ENCODE assay signal across 9 cellular contexts in genomic region chr10:103458720-103459119, GRCh38. TPM values are rescaled to one million over a fixed set of nuclear protein-coding genes. Genes with fewer than 3 reads are reported as not detected.
DNase-seq lines count a peak whose midpoint lies in the region; ATAC-seq and TF ChIP-seq lines count a peak whose summit lies in the region.
"Had no signal": no experiment of that assay in that cellular context is flagged by ENCODE, and none has a peak within 500 bp of the region (broad histone marks: within the 10 kb centered on the region; RNA-seq: fewer than 3 reads in every experiment).

Gene CALHM1, minus strand, starts transcription at chr10:103458900. Its CDS starts 149 bp downstream, at chr10:103458751.

- intact Hi-C loops in dorsolateral prefrontal cortex (cut with DNase I) (no loop called here), cardiac septum (cut with DNase I) (no loop called here)

- no peak for TF ChIP-seq CTCF in NB4 (IDR thresholded peaks at IDR 0.05; ENCODE audit: low read depth, low read length)
- no peak for TF ChIP-seq CTCF in dorsolateral prefrontal cortex (IDR thresholded peaks at IDR 0.05 in 54 of 56, conservative IDR thresholded peaks at IDR 0.05 in 2 of 56; ENCODE audit: low read depth in 1 of 56, partially characterized antibody in 56 of 56)

- peak within 1 kb of the TSS in 30 of 59 donors; percentile 5 to 67 (median 42) for H3K27ac ChIP-seq in dorsolateral prefrontal cortex

- ATAC-seq in GM19455 (IDR thresholded peaks at IDR 0.05; ENCODE audit: unreplicated experiment) (peak; percentile 87), HG03196 (IDR thresholded peaks at IDR 0.05; ENCODE audit: unreplicated experiment) (no peak)

- H3K4me3 ChIP-seq in NB4 (ENCODE audit: low read depth, low read length) (no peak within 1 kb of the TSS), dorsolateral prefrontal cortex (peak within 1 kb of the TSS in 20 of 59 donors; percentile 2 to 30 (median 14))

- DNase-seq in ELF-1 (ENCODE audit: low read depth, low spot score): peak; percentile 74
- DNase-seq in NB4 (ENCODE audit: low read depth): peak; percentile 60
- DNase-seq in dorsolateral prefrontal cortex: peak in 7 of 10 donors; percentile 36 to 76 (median 58)
- DNase-seq in activated naive CD4-positive, alpha-beta T cell treated with anti-CD3 and anti-CD28 coated beads, Interleukin-2, amount 50 U/mL, for 16 hours: no peak
- DNase-seq in cardiac septum (ENCODE audit: low spot score): no peak
- no peak for DNase-seq in 8988T

- no peaks in the 10 kb centered on the region for H3K27me3 ChIP-seq in dorsolateral prefrontal cortex

- TF ChIP-seq POLR2A in NB4 (IDR thresholded peaks at IDR 0.05; ENCODE audit: extremely low read depth, insufficient read length): no peak

RNA-seq across cellular contexts. Expression of gene CALHM1, which starts in this region (rescaled TPM):
- total RNA-seq in dorsolateral prefrontal cortex (1 to 10 TPM; 1.0 to 6.3 (median 3.0) TPM), cardiac septum (not detected)
- total RNA-seq: RPMI7951 had no signal

Comparison
In these comparisons a context has a peak if more than half of its experiments do, and no peak if none do; other contexts are left out.
1. DNase-seq: peak in ELF-1 (single experiment), NB4 (single experiment) and dorsolateral prefrontal cortex (7 of 10); none in activated naive CD4-positive, alpha-beta T cell treated with anti-CD3 and anti-CD28 coated beads, Interleukin-2, amount 50 U/mL, for 16 hours (single experiment), cardiac septum (single experiment) and 8988T (single experiment).